ENCODE assay signal across 9 cellular contexts in the genomic region with DNA sequence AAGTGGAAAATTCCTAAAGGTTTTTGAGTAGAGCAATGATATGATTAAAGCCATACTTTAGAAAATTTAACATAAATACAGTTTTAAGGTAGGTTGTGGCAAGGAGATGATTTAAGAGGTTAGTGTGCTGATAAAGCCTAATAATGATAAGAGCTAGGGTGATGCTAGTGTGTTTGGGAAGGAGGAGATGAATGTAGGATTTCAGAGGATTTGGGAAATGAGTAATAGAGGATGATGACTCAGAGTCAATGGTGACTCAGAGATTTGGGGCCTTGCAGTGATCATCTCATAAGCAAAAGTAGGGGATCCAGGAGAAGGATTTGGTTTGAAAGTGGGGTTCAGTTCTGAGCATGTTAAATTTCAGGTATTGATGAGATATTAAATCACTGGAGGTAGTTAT. TPM values are rescaled to one million over a fixed set of nuclear protein-coding genes. Genes with fewer than 3 reads are reported as not detected.
DNase-seq lines count a peak whose midpoint lies in the region; ATAC-seq, FAIRE-seq and TF ChIP-seq lines count a peak whose summit lies in the region.
"Had no signal": no experiment of that assay in that cellular context is flagged by ENCODE, and none has a peak within 500 bp of the region (broad histone marks: within the 10 kb centered on the region; RNA-seq: fewer than 3 reads in every experiment).

No MANE protein-coding gene starts in this region.

- H3K4me3 ChIP-seq in skeletal muscle cell (ENCODE audit: low read depth, low read length): no peak overlapping the region

- DNase-seq in GM04504 (ENCODE audit: low read depth): peak; percentile 32
- DNase-seq in RCC 7860 (ENCODE audit: low spot score): peak; percentile 45
- peak; percentile 9 to 76 for DNase-seq in erythroblast (lab: John Stamatoyannopoulos, UW)
- peak; percentile 38 for DNase-seq in skeletal muscle cell (ENCODE audit: low read depth)
- DNase-seq in AML-193 (lab: John Stamatoyannopoulos, UW): no peak
- DNase-seq in KBM-7: no peak
- no peak for DNase-seq in Right ventricle myocardium superior
- DNase-seq: foreskin melanocyte had no signal

- no peak for TF ChIP-seq POLR2A in erythroblast (IDR thresholded peaks at IDR 0.05; ENCODE audit: low read length)

- in situ Hi-C loops in KBM-7 (cut with MboI; ENCODE audit: low pct_unique_long_range_greater_than_20kb, low sequenced_read_pairs): no loop called here

- no peak for ATAC-seq in Right ventricle myocardium superior (ENCODE audit: poor library complexity)

- peak; percentile 77 for FAIRE-seq in RCC 7860 (lab: Jason Lieb, UNC)
- FAIRE-seq: GM18507 had no signal

- intact Hi-C loops in Right ventricle myocardium superior (cut with DNase I): no loop called here

RNA-seq across cellular contexts. Expression of gene STAMBP, which starts 23.3 kb away (rescaled TPM):
- total RNA-seq in Right ventricle myocardium superior: 27.7 TPM

RNA-seq across cellular contexts. Expression of gene ACTG2, which starts 40.8 kb away (rescaled TPM):
- 1.7 TPM for total RNA-seq in Right ventricle myocardium superior

Comparison
In these comparisons a context has a peak if more than half of its experiments do, and no peak if none do; other contexts are left out.
1. DNase-seq: peak in GM04504 (single experiment), RCC 7860 (single experiment), erythroblast (2 of 2) and skeletal muscle cell (single experiment); none in AML-193 (0 of 2), KBM-7 (single experiment) and Right ventricle myocardium superior (single experiment).